ENCODE assay signal across 13 cellular contexts in the genomic region with DNA sequence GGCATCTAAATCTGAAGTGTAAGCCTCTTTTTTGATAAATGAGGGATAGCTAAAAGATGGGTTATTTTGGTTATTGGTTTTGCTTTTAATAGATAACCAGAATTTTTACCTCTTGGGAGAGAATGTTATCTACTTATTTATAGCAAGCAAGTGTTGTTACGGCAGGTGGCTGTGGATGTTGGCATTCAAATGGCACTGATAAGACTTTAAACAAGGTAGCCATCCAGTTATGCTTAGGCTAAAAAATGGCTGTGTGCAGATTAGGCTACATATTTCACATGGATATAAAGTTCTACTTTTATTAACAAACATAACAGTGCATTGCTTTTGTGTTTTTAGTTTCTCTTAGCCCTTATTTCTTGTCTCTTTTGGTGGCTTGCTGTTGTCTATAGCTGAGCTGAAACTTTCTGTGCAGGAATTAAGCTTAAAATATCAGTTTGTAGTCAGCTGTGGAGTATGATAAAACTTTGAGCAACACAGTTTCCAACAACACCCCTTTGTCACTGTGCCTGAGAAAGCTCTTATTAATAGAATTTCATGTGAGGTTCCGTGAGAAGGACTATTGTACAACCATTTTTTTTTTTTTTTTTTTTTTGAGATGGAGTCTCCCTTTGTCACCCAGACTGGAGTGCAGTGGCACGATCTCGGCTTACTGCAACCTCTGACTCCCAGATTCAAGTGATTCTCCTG.
"Had no signal": no experiment of that assay in that cellular context is flagged by ENCODE, and none has a peak within 500 bp of the region (broad histone marks: within the 10 kb centered on the region; RNA-seq: fewer than 3 reads in every experiment).

No MANE protein-coding gene starts in this region.

- H3K36me3 ChIP-seq: esophagus squamous epithelium, lower lobe of right lung, neutrophil, tibial nerve, upper lobe of right lung, vagina had no signal

- DNase-seq: dermis blood vessel endothelial cell; esophagus squamous epithelium; islet precursor cell; lower lobe of right lung; naive B cell; stimulated activated CD4-positive, alpha-beta T cell treated with anti-CD3 and anti-CD28 coated beads, Interleukin-2, amount 100 ng/mL, for 48 hours; stimulated activated naive CD4-positive, alpha-beta T cell treated with Interleukin-2 at 50 U/mL for 16 hours; upper lobe of right lung had no signal

- H3K4me2 ChIP-seq: smooth muscle cell had no signal

- H3K9me3 ChIP-seq: esophagus squamous epithelium, lower lobe of right lung, neutrophil, tibial nerve, upper lobe of right lung, vagina had no signal

- H3K27me3 ChIP-seq: esophagus squamous epithelium, neutrophil, tibial nerve, upper lobe of right lung, vagina had no signal

- ATAC-seq: left lobe of liver, lower lobe of right lung, upper lobe of right lung had no signal

- H3K27ac ChIP-seq: esophagus squamous epithelium, lower lobe of right lung, neutrophil, tibial nerve, upper lobe of right lung, vagina had no signal

- H3K4me3 ChIP-seq: esophagus squamous epithelium, lower lobe of right lung, smooth muscle cell, tibial nerve, upper lobe of right lung, vagina had no signal
